17 cellular contexts compared by ENCODE assay signal in genomic region chr15:60713096-60714084, GRCh38.
DNase-seq lines count a peak whose midpoint lies in the region; ATAC-seq and TF ChIP-seq lines count a peak whose summit lies in the region.
"Had no signal": no experiment of that assay in that cellular context is flagged by ENCODE, and none has a peak within 500 bp of the region (broad histone marks: within the 10 kb centered on the region; RNA-seq: fewer than 3 reads in every experiment).

No MANE protein-coding gene starts in this region.

- H3K4me1 ChIP-seq in skeletal muscle satellite cell (ENCODE audit: control insufficient read depth, insufficient read depth, low read length) (peaks cover 20% of the 10 kb centered on the region), Peyer's patch (no peaks in the 10 kb centered on the region)

- H3K4me3 ChIP-seq in choroid plexus epithelial cell (ENCODE audit: low read depth, low read length) (no peak overlapping the region), skeletal muscle satellite cell (ENCODE audit: low read length) (no peak overlapping the region), Peyer's patch (no peak overlapping the region)

- peak overlapping the region; percentile 16 for H3K9ac ChIP-seq in skeletal muscle satellite cell (ENCODE audit: low read depth, low read length)

- H3K27me3 Mint-ChIP-seq in activated T-cell treated with anti-CD3 and anti-CD28 coated beads, Interleukin-2, amount 50 U/mL, for 24 hours, result no peaks in the 10 kb centered on the region

- no peak overlapping the region for H3K4me3 Mint-ChIP-seq in activated T-cell treated with anti-CD3 and anti-CD28 coated beads, Interleukin-2, amount 50 U/mL, for 24 hours
- H3K4me3 Mint-ChIP-seq: activated B cell treated with CpG ODN at 0.5 μM for 24 hours, immature natural killer cell had no signal

- H3K27me3 ChIP-seq in skeletal muscle satellite cell (ENCODE audit: control insufficient read depth, insufficient read depth, low read length) (no peaks in the 10 kb centered on the region), Peyer's patch (no peaks in the 10 kb centered on the region)
- H3K27me3 ChIP-seq: neutrophil had no signal

- ATAC-seq in left lobe of liver, result peak; percentile 45
- ATAC-seq in HG02623 (IDR thresholded peaks at IDR 0.05; ENCODE audit: unreplicated experiment), result no peak
- no peak for ATAC-seq in HG03159 (IDR thresholded peaks at IDR 0.05; ENCODE audit: unreplicated experiment)

- H3K9me3 Mint-ChIP-seq in activated T-cell treated with anti-CD3 and anti-CD28 coated beads, Interleukin-2, amount 50 U/mL, for 24 hours, result no peaks in the 10 kb centered on the region
- H3K9me3 Mint-ChIP-seq: activated B cell treated with CpG ODN at 0.5 μM for 24 hours had no signal

- no peaks in the 10 kb centered on the region for H3K36me3 Mint-ChIP-seq in activated T-cell treated with anti-CD3 and anti-CD28 coated beads, Interleukin-2, amount 50 U/mL, for 24 hours (ENCODE audit: low read depth)
- H3K36me3 Mint-ChIP-seq: immature natural killer cell had no signal

- no peak for TF ChIP-seq POLR2A in Peyer's patch (IDR thresholded peaks at IDR 0.05)

- TF ChIP-seq CTCF in choroid plexus epithelial cell (conservative IDR thresholded peaks at IDR 0.05; ENCODE audit: low read depth, low read length), result no peak
- no peak for TF ChIP-seq CTCF in Peyer's patch (IDR thresholded peaks at IDR 0.05)

- no peaks in the 10 kb centered on the region for H3K9me3 ChIP-seq in skeletal muscle satellite cell (replicated peaks; ENCODE audit: low read length)
- no peaks in the 10 kb centered on the region for H3K9me3 ChIP-seq in Peyer's patch
- H3K9me3 ChIP-seq: neutrophil had no signal

- H3K36me3 ChIP-seq in skeletal muscle satellite cell (ENCODE audit: insufficient read depth, low read length), result no peaks in the 10 kb centered on the region
- H3K36me3 ChIP-seq in Peyer's patch, result no peaks in the 10 kb centered on the region
- H3K36me3 ChIP-seq: neutrophil had no signal

- DNase-seq in HCEC 1CT (peak; percentile 13), choroid plexus epithelial cell (ENCODE audit: low read depth) (peak; percentile 40), left lobe of liver (ENCODE audit: low spot score) (no peak), Peyer's patch (no peak)
- DNase-seq in activated T-cell treated with anti-CD3 and anti-CD28 coated beads, Interleukin-2, amount 50 U/mL, for 24 hours, result no peak
- DNase-seq: activated B cell treated with CpG ODN at 0.5 μM for 24 hours; activated T-cell treated with anti-CD3 and anti-CD28 coated beads for 4 hours; immature natural killer cell; NCI-H1417; NCI-H526 treated with DMSO at 0.1 percent for 48 hours; stimulated activated CD4-positive, alpha-beta T cell treated with anti-CD3 and anti-CD28 coated beads, Interleukin-2, amount 100 ng/mL, for 48 hours; stimulated activated naive CD4-positive, alpha-beta T cell treated with Interleukin-2 at 50 U/mL for 16 hours had no signal

- H3K4me2 ChIP-seq in skeletal muscle satellite cell (ENCODE audit: low read length), result peak overlapping the region; percentile 50

- H3K4me1 Mint-ChIP-seq in activated T-cell treated with anti-CD3 and anti-CD28 coated beads, Interleukin-2, amount 50 U/mL, for 24 hours (ENCODE audit: low read depth), result peaks cover 28% of the 10 kb centered on the region
- H3K4me1 Mint-ChIP-seq: activated B cell treated with CpG ODN at 0.5 μM for 24 hours, immature natural killer cell had no signal

- H3K27ac ChIP-seq in Peyer's patch, result peak overlapping the region in 1 of 4 donors; percentile 17
- H3K27ac ChIP-seq: epithelial cell of prostate, neutrophil had no signal

- H3K27ac Mint-ChIP-seq in activated T-cell treated with anti-CD3 and anti-CD28 coated beads, Interleukin-2, amount 50 U/mL, for 24 hours, result no peak overlapping the region
- H3K27ac Mint-ChIP-seq: activated B cell treated with CpG ODN at 0.5 μM for 24 hours had no signal

Comparison
In these comparisons a context has a peak if more than half of its experiments do, and no peak if none do; other contexts are left out.
1. DNase-seq: peak in HCEC 1CT (single experiment) and choroid plexus epithelial cell (single experiment); none in left lobe of liver (single experiment), Peyer's patch (0 of 3) and activated T-cell treated with anti-CD3 and anti-CD28 coated beads, Interleukin-2, amount 50 U/mL, for 24 hours (single experiment).